In the genomic region with DNA sequence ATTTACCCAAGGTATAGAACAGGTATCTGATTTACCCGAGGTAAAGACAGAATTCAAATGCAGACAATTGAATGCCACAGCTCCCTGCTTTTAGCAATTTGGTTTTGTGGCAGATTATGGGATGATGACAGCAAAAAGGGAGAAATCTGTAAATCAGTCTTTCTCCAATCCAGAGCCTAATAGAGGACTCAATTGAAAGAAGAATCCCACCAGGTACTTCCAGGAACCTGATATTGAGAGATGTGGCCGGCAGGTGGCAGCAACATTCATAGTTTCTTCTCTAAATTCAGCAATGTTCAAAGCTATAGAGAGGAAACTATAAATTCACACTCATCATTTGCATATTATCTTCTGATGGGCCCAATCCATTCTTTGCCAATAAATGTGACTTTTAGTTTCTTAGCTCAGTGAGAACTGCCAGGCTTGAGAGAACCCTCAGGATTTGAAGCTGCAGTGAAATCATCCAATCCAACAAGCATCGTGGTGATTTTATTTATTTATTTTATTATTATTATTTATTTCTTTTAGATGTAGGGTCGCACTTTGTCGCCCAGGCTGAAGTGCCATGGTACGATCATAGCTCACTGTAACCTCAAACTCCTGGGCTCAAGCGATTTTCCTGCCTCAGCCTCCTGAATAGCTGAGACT, we compare ENCODE assay signal across 8 cellular contexts. TPM values are rescaled to one million over a fixed set of nuclear protein-coding genes. Genes with fewer than 3 reads are reported as not detected.
DNase-seq lines count a peak whose midpoint lies in the region; ATAC-seq and TF ChIP-seq lines count a peak whose summit lies in the region.

No MANE protein-coding gene starts in this region.

- intact Hi-C loops in ascending aorta (cut with DNase I): loop anchor here (2.0 kb wide), 1 partner anchor 243 kb away; no protein-coding TSS in a partner anchor

- TF ChIP-seq CTCF in GM12865 (IDR thresholded peaks at IDR 0.05; ENCODE audit: insufficient read depth, low read depth, low read length, missing control alignments) (peak; percentile 68), ascending aorta (IDR thresholded peaks at IDR 0.05) (peak; percentile 42 to 66 (median 50))

- H3K4me3 ChIP-seq in GM12865 (ENCODE audit: low read depth, low read length) (no peak overlapping the region), ascending aorta (no peak overlapping the region)

- H3K9me3 ChIP-seq in ascending aorta: no peaks in the 10 kb centered on the region

- no peaks in the 10 kb centered on the region for H3K36me3 ChIP-seq in ascending aorta

- no peak for ATAC-seq in GM19395 (IDR thresholded peaks at IDR 0.05; ENCODE audit: unreplicated experiment)
- no peak for ATAC-seq in HG03097 (IDR thresholded peaks at IDR 0.05; ENCODE audit: low FRiP score, unreplicated experiment)

- DNase-seq in GM12865 (ENCODE audit: low read depth) (peak; percentile 78), NCI-H1930 (lab: John Stamatoyannopoulos, UW) (peak; percentile 38 to 52), T1000 (lab: John Stamatoyannopoulos, UW) (peak; percentile 47), ascending aorta (ENCODE audit: low spot score in 2 of 2) (peak in 1 of 2 donors; percentile 77), iPS-NIHi11 (ENCODE audit: low spot score) (peak; percentile 65)
- peak; percentile 84 for DNase-seq in stimulated activated CD4-positive, alpha-beta T cell treated with anti-CD3 and anti-CD28 coated beads, Interleukin-15, amount 100 ng/mL, for 24 hours

- H3K27ac ChIP-seq in ascending aorta: no peak overlapping the region

- H3K4me1 ChIP-seq in ascending aorta: no peaks in the 10 kb centered on the region

- no peaks in the 10 kb centered on the region for H3K27me3 ChIP-seq in ascending aorta

RNA-seq across cellular contexts. Expression of a gene that starts 9.8 kb away (rescaled TPM):
- 33.0 TPM for total RNA-seq in ascending aorta

RNA-seq across cellular contexts. Expression of a gene that starts 30.9 kb away (rescaled TPM):
- 6.6 TPM for total RNA-seq in ascending aorta
